Comparison of ENCODE assay signal across 8 cellular contexts in the genomic region with DNA sequence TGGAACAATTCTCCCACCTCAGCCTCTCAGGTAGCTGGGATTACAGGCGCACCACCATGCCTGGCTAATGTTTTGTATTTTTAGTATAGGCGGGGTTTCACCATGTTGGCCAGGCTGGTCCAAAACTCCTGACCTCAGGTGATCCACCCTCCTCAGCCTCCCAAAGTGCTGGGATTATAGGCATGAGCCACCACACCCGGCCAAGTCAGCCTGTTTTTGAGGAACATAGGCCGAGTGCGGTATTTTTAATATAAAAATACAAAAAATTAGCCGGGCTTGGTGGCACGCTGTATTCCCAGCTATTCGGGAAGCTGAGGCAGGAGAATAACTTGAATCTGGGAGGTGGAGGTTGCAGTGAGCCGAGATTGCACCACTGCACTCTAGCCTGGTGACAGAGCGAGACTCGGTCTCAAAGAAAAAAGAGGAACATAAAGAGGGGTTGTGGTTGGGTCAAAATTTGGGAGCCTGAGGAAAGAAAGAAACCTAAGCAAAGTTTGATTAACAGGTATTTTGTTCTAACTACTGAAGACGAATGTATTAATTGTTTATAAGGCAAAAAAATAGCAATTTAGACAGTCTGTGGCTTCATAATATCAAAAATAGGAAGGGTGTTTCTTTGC. TPM values are rescaled to one million over a fixed set of nuclear protein-coding genes. Genes with fewer than 3 reads are reported as not detected.
A peak's percentile ranks its signal among the peaks of the same experiment; 100 is the strongest.
DNase-seq lines count a peak whose midpoint lies in the region; ATAC-seq and TF ChIP-seq lines count a peak whose summit lies in the region.
"Not testable (repeated sequence)": the region's sequence is repeated elsewhere in the genome, so short reads cannot be mapped to it uniquely, and the experiment has no call there.

No MANE protein-coding gene starts in this region.

- CTCF ChIA-PET in BJ (lab: Yijun Ruan, JAX); T-cell (lab: Charles Lee): not testable (repeated sequence)

- ATAC-seq in T-cell (replicated peaks in 1 of 4); activated naive CD8-positive, alpha-beta T cell treated with anti-CD3 and anti-CD28 coated beads, Interleukin-2, amount 10 ng/mL, durations not matched to agents 7 days and 5 days (ENCODE audit: low read depth); stimulated activated naive CD8-positive, alpha-beta T cell treated with anti-CD3 and anti-CD28 coated beads, Interleukin-15, amount 100 ng/mL, for 72 hours: not testable (repeated sequence)

- not testable (repeated sequence) for H3K9me3 Mint-ChIP-seq in T-cell; activated naive CD8-positive, alpha-beta T cell treated with anti-CD3 and anti-CD28 coated beads, Interleukin-2, amount 10 ng/mL, durations not matched to agents 7 days and 5 days; endothelial cell (ENCODE audit: unreplicated experiment); stimulated activated naive CD8-positive, alpha-beta T cell treated with anti-CD3 and anti-CD28 coated beads, Interleukin-15, amount 100 ng/mL, for 72 hours

- not testable (repeated sequence) for H3K36me3 ChIP-seq in BJ (ENCODE audit: control insufficient read depth, insufficient read depth, low read length)
- peaks cover 42% of the 10 kb centered on the region for H3K36me3 ChIP-seq in HUES64 (ENCODE audit: insufficient read depth, low read length)
- peaks cover 46% of the 10 kb centered on the region for H3K36me3 ChIP-seq in iPS-20b (ENCODE audit: insufficient read depth, low read depth, low read length)
- peaks cover 21% of the 10 kb centered on the region for H3K36me3 ChIP-seq in neural cell (ENCODE audit: insufficient read depth, low read length)

- not testable (repeated sequence) for TF ChIP-seq CTCF in BJ (IDR thresholded peaks at IDR 0.05; ENCODE audit: insufficient read depth, low read depth, low read length); endothelial cell (IDR thresholded peaks at IDR 0.05; ENCODE audit: unreplicated experiment); neural cell (IDR thresholded peaks at IDR 0.05; ENCODE audit: poor library complexity, severe bottlenecking)

- H3F3A ChIP-seq in neural cell (ENCODE audit: insufficient read depth, low read length, poor library complexity, severe bottlenecking) = not testable (repeated sequence)

- H3K36me3 Mint-ChIP-seq in T-cell = peaks cover 34% of the 10 kb centered on the region
- peaks cover 42% of the 10 kb centered on the region for H3K36me3 Mint-ChIP-seq in activated naive CD8-positive, alpha-beta T cell treated with anti-CD3 and anti-CD28 coated beads, Interleukin-2, amount 10 ng/mL, durations not matched to agents 7 days and 5 days
- H3K36me3 Mint-ChIP-seq in endothelial cell (ENCODE audit: low read depth, unreplicated experiment) = peaks cover 10% of the 10 kb centered on the region

- H3K4me3 ChIP-seq in BJ (ENCODE audit: low read depth, low read length) (peak overlapping the region; percentile 89), HUES64 (ENCODE audit: low read length) (peak overlapping the region; percentile 78), iPS-20b (ENCODE audit: low read length) (peak overlapping the region; percentile 98), neural cell (ENCODE audit: low read length) (peak overlapping the region; percentile 93)

- H3K9me3 ChIP-seq in HUES64 (ENCODE audit: insufficient read depth, low read depth, low read length); iPS-20b (ENCODE audit: insufficient read depth, low read depth, low read length); neural cell (ENCODE audit: low read length): not testable (repeated sequence)

- not testable (repeated sequence) for H4K20me1 ChIP-seq in neural cell (ENCODE audit: insufficient read depth)

- not testable (repeated sequence) for TF ChIP-seq RAD21 in neural cell (conservative IDR thresholded peaks at IDR 0.05)

- DNase-seq in BJ (ENCODE audit: low read depth); T-cell; activated naive CD8-positive, alpha-beta T cell treated with anti-CD3 and anti-CD28 coated beads, Interleukin-2, amount 10 ng/mL, durations not matched to agents 7 days and 5 days; endothelial cell (ENCODE audit: low spot score); stimulated activated naive CD8-positive, alpha-beta T cell treated with anti-CD3 and anti-CD28 coated beads, Interleukin-15, amount 100 ng/mL, for 72 hours: not testable (repeated sequence)

- 96% methylated on average over 12 of the region's 12 CpGs for WGBS in HUES64

- not testable (repeated sequence) for H3K27me3 ChIP-seq in BJ (ENCODE audit: control insufficient read depth, insufficient read depth, low read length); HUES64 (ENCODE audit: insufficient read depth, low read length); iPS-20b (ENCODE audit: insufficient read depth, low read length); neural cell (ENCODE audit: insufficient read depth, low read depth, low read length)

- H3K79me2 ChIP-seq in neural cell (replicated peaks; ENCODE audit: insufficient read depth, low read length) = peaks cover 64% of the 10 kb centered on the region

- H3K27ac Mint-ChIP-seq in T-cell (peak overlapping the region; percentile 25 to 46), endothelial cell (ENCODE audit: unreplicated experiment) (peak overlapping the region; percentile 17)
- H3K27ac Mint-ChIP-seq in activated naive CD8-positive, alpha-beta T cell treated with anti-CD3 and anti-CD28 coated beads, Interleukin-2, amount 10 ng/mL, durations not matched to agents 7 days and 5 days = not testable (repeated sequence)
- H3K27ac Mint-ChIP-seq in stimulated activated naive CD8-positive, alpha-beta T cell treated with anti-CD3 and anti-CD28 coated beads, Interleukin-15, amount 100 ng/mL, for 72 hours = peak overlapping the region in 1 of 2 donors; percentile 2

- H2AFZ ChIP-seq in neural cell (ENCODE audit: low read depth, low read length) = not testable (repeated sequence)

- POLR2A ChIA-PET in BJ (lab: Charles Lee); T-cell (lab: Charles Lee): not testable (repeated sequence)
- POLR2A ChIA-PET in activated naive CD8-positive, alpha-beta T cell treated with anti-CD3 and anti-CD28 coated beads, Interleukin-2, amount 10 ng/mL, durations not matched to agents 7 days and 5 days (lab: Charles Lee) = interaction anchor here (0.6 to 2.8 kb wide), 2 partner anchors 121 to 635 kb away, joined by 4 to 27 read pairs; partner anchors contain the start of gene ZNF726

- H3K4me3 Mint-ChIP-seq in T-cell = peak overlapping the region; percentile 65 to 100 (median 94)
- peak overlapping the region; percentile 62 for H3K4me3 Mint-ChIP-seq in activated naive CD8-positive, alpha-beta T cell treated with anti-CD3 and anti-CD28 coated beads, Interleukin-2, amount 10 ng/mL, durations not matched to agents 7 days and 5 days
- H3K4me3 Mint-ChIP-seq in endothelial cell (ENCODE audit: unreplicated experiment) = peak overlapping the region; percentile 98
- peak overlapping the region; percentile 99 to 100 for H3K4me3 Mint-ChIP-seq in stimulated activated naive CD8-positive, alpha-beta T cell treated with anti-CD3 and anti-CD28 coated beads, Interleukin-15, amount 100 ng/mL, for 72 hours

- not testable (repeated sequence) for H3K4me1 ChIP-seq in HUES64 (ENCODE audit: insufficient read depth, low read length)
- H3K4me1 ChIP-seq in iPS-20b (ENCODE audit: insufficient read depth, low read length) = peaks cover 12% of the 10 kb centered on the region; the same call in 1 of the 2 replicates

- H3K4me2 ChIP-seq in neural cell (ENCODE audit: low read length) = peak overlapping the region; percentile 84

- H3K9me2 ChIP-seq in neural cell (ENCODE audit: insufficient read depth, low read length) = not testable (repeated sequence)

- H3K4me1 Mint-ChIP-seq in T-cell = peaks cover 52 to 69% (median 62%) of the 10 kb centered on the region in 3 donors
- peaks cover 20% of the 10 kb centered on the region for H3K4me1 Mint-ChIP-seq in activated naive CD8-positive, alpha-beta T cell treated with anti-CD3 and anti-CD28 coated beads, Interleukin-2, amount 10 ng/mL, durations not matched to agents 7 days and 5 days
- not testable (repeated sequence) for H3K4me1 Mint-ChIP-seq in endothelial cell (ENCODE audit: unreplicated experiment)
- H3K4me1 Mint-ChIP-seq in stimulated activated naive CD8-positive, alpha-beta T cell treated with anti-CD3 and anti-CD28 coated beads, Interleukin-15, amount 100 ng/mL, for 72 hours = peaks cover 58% of the 10 kb centered on the region

- TF ChIP-seq EP300 in neural cell (conservative IDR thresholded peaks at IDR 0.05; ENCODE audit: poor library complexity, severe bottlenecking) = not testable (repeated sequence)

- not testable (repeated sequence) for H3K9ac ChIP-seq in HUES64 (ENCODE audit: low read depth, low read length); neural cell (ENCODE audit: low read length)
- peak overlapping the region; percentile 99; the same call in 1 of the 2 replicates for H3K9ac ChIP-seq in iPS-20b (ENCODE audit: low read depth, low read length)

- not testable (repeated sequence) for H3K27me3 Mint-ChIP-seq in T-cell; activated naive CD8-positive, alpha-beta T cell treated with anti-CD3 and anti-CD28 coated beads, Interleukin-2, amount 10 ng/mL, durations not matched to agents 7 days and 5 days; stimulated activated naive CD8-positive, alpha-beta T cell treated with anti-CD3 and anti-CD28 coated beads, Interleukin-15, amount 100 ng/mL, for 72 hours
- peaks cover 10% of the 10 kb centered on the region for H3K27me3 Mint-ChIP-seq in endothelial cell (ENCODE audit: unreplicated experiment)

- H3K27ac ChIP-seq in HUES64 (ENCODE audit: low read depth, low read length); iPS-20b (ENCODE audit: low read length); neural cell (ENCODE audit: low read length): not testable (repeated sequence)

RNA-seq across cellular contexts. Expression of gene ZNF254, which starts 51.6 kb away (rescaled TPM):
- polyA plus RNA-seq in BJ (2011; rRNA removed) = 2.9 and 3.9 TPM in 2 replicates
- 5.3 and 10.2 TPM in 2 replicates for polyA minus RNA-seq in BJ (2011; rRNA and poly(A)+ RNA removed)
- polyA plus RNA-seq in HUES64 (2013, experiment 1 of 2) = 20.4 TPM
- 22.8 TPM for polyA plus RNA-seq in HUES64 (2013, experiment 2 of 2)
- 10 to 100 TPM in 4 of 5 donors, 1 to 10 TPM in 1; 9.8 to 15.4 (median 13.8) TPM for total RNA-seq in T-cell
- 10 to 100 TPM; 17.5 to 19.0 TPM for total RNA-seq in activated naive CD8-positive, alpha-beta T cell treated with anti-CD3 and anti-CD28 coated beads, Interleukin-2, amount 10 ng/mL, durations not matched to agents 7 days and 5 days
- 32.3 TPM for total RNA-seq in endothelial cell (ENCODE audit: unreplicated experiment)
- 45.0 and 49.1 TPM in 2 replicates for polyA plus RNA-seq in neural cell
- 123 and 139 TPM in 2 replicates for polyA minus RNA-seq in neural cell
